Comparison of ENCODE assay signal across 9 cellular contexts in genomic region chr1:91842563-91842962, GRCh38.
"Had no signal": no experiment of that assay in that cellular context is flagged by ENCODE, and none has a peak within 500 bp of the region (broad histone marks: within the 10 kb centered on the region; RNA-seq: fewer than 3 reads in every experiment).

No MANE protein-coding gene starts in this region.

- H3K4me3 Mint-ChIP-seq: activated T-helper 1 cell treated with anti-CD3 and anti-CD28 coated beads, Interleukin-12 subunit alpha, Interleukin-12 subunit beta, Interleukin-2, Interleukin-4 antibody, amounts not matched to agents 30 ng/mL and 10 ng/mL and 1 ng/mL, durations not matched to agents 14 hours and 24 hours and 36 hours; neural crest cell; stimulated activated naive CD8-positive, alpha-beta T cell treated with anti-CD3 and anti-CD28 coated beads, Interleukin-15, Interleukin-2, amounts not matched to agents 100 ng/mL and 50 ng/mL, for 24 hours had no signal

- DNase-seq: activated naive CD4-positive, alpha-beta T cell; aorta; dermis blood vessel endothelial cell; right lobe of liver; T1000 had no signal

- H3K27ac Mint-ChIP-seq: activated T-helper 1 cell treated with anti-CD3 and anti-CD28 coated beads, Interleukin-12 subunit alpha, Interleukin-12 subunit beta, Interleukin-2, Interleukin-4 antibody, amounts not matched to agents 30 ng/mL and 10 ng/mL and 1 ng/mL, durations not matched to agents 14 hours and 24 hours and 36 hours; stimulated activated naive CD8-positive, alpha-beta T cell treated with anti-CD3 and anti-CD28 coated beads, Interleukin-15, Interleukin-2, amounts not matched to agents 100 ng/mL and 50 ng/mL, for 24 hours had no signal

- ATAC-seq: activated CD4-positive, CD25-positive, alpha-beta regulatory T cell treated with anti-CD3 and anti-CD28 coated beads, Interleukin-2, amount 50 U/mL, for 24 hours; right lobe of liver had no signal
